ENCODE assay signal across 8 cellular contexts in genomic region chr12:42145197-42145549, GRCh38. TPM values are rescaled to one million over a fixed set of nuclear protein-coding genes. Genes with fewer than 3 reads are reported as not detected.
DNase-seq lines count a peak whose midpoint lies in the region; ATAC-seq and TF ChIP-seq lines count a peak whose summit lies in the region.

No MANE protein-coding gene starts in this region.

- H3K4me1 ChIP-seq in Panc1 (ENCODE audit: control insufficient read depth, insufficient read depth, low read length) (peaks cover 28% of the 10 kb centered on the region), esophagus (ENCODE audit: control insufficient read depth in 2 of 2, insufficient read depth in 2 of 2, low read length in 1 of 2) (peaks cover 0 to 4% of the 10 kb centered on the region in 2 donors), ovary (ENCODE audit: insufficient read depth) (peaks cover 2% of the 10 kb centered on the region)

- H3K4me1 Mint-ChIP-seq in activated naive CD4-positive, alpha-beta T cell treated with anti-CD3 and anti-CD28 coated beads, Interleukin-2, amount 10 ng/mL, durations not matched to agents 7 days and 5 days: peaks cover 38% of the 10 kb centered on the region

- intact Hi-C loops in Panc1 (cut with micrococcal nuclease; ENCODE audit: unreplicated experiment): loop anchor here (5.0 to 10.0 kb wide), 2 partner anchors 90 to 187 kb away; partner anchors contain the start of gene YAF2
- intact Hi-C loops in ovary (cut with DNase I): loop anchor here in 1 of 4 donors (10.0 kb wide), 1 partner anchor 440 kb away; the partner anchor contains the start of gene PRICKLE1

- H3K36me3 ChIP-seq in Panc1 (ENCODE audit: control insufficient read depth, insufficient read depth, low read length) (no peaks in the 10 kb centered on the region; the same call in 1 of the 2 replicates), esophagus (ENCODE audit: control insufficient read depth in 2 of 2, insufficient read depth in 2 of 2, low read length in 1 of 2) (no peaks in the 10 kb centered on the region), ovary (no peaks in the 10 kb centered on the region)

- no peaks in the 10 kb centered on the region for H3K9me3 Mint-ChIP-seq in activated naive CD4-positive, alpha-beta T cell treated with anti-CD3 and anti-CD28 coated beads, Interleukin-2, amount 10 ng/mL, durations not matched to agents 7 days and 5 days

- no peak for TF ChIP-seq EP300 in ovary (IDR thresholded peaks at IDR 0.05)

- peaks cover 3% of the 10 kb centered on the region for H3K27me3 Mint-ChIP-seq in activated naive CD4-positive, alpha-beta T cell treated with anti-CD3 and anti-CD28 coated beads, Interleukin-2, amount 10 ng/mL, durations not matched to agents 7 days and 5 days

- H3K4me3 ChIP-seq in Panc1 (ENCODE audit: low read depth in 2 of 2, low read length in 2 of 2) (peak overlapping the region; percentile 70 to 88), esophagus (ENCODE audit: low read depth in 1 of 2, low read length in 2 of 2) (peak overlapping the region; percentile 83 to 93), ovary (peak overlapping the region; percentile 64)

- no peak for TF ChIP-seq POLR2A in ovary (IDR thresholded peaks at IDR 0.05)

- CTCF ChIA-PET in activated naive CD4-positive, alpha-beta T cell treated with anti-CD3 and anti-CD28 coated beads, Interleukin-2, amount 10 ng/mL, durations not matched to agents 7 days and 5 days (lab: Charles Lee): interaction anchor here (0.6 to 1.0 kb wide), 2 partner anchors 89 to 187 kb away, joined by 3 to 4 read pairs; no protein-coding TSS in a partner anchor
- CTCF ChIA-PET in Panc1 (lab: Charles Lee): interaction anchor here (0.6 to 0.7 kb wide), 2 partner anchors 54 to 187 kb away, joined by 3 to 4 read pairs; no protein-coding TSS in a partner anchor

- H3K9me3 ChIP-seq in Panc1 (ENCODE audit: control insufficient read depth, insufficient read depth, low read depth, low read length) (no peaks in the 10 kb centered on the region), esophagus (ENCODE audit: control insufficient read depth in 2 of 2, insufficient read depth in 1 of 2, low read depth in 1 of 2, low read length in 1 of 2) (no peaks in the 10 kb centered on the region), ovary (no peaks in the 10 kb centered on the region)

- peak overlapping the region; percentile 60 for H3K27ac Mint-ChIP-seq in activated naive CD4-positive, alpha-beta T cell treated with anti-CD3 and anti-CD28 coated beads, Interleukin-2, amount 10 ng/mL, durations not matched to agents 7 days and 5 days

- H3K4me3 Mint-ChIP-seq in activated naive CD4-positive, alpha-beta T cell treated with anti-CD3 and anti-CD28 coated beads, Interleukin-2, amount 10 ng/mL, durations not matched to agents 7 days and 5 days: peak overlapping the region; percentile 76

- 9 to 13% methylated on average over 8 of the region's 8 CpGs for WGBS in esophagus, 2 donors
- 2 to 15% (median 5%) methylated on average over 8 of the region's 8 CpGs for WGBS in ovary, 3 donors

- no TSS peak for BruUV-seq in Panc1 (replicated peaks; lab: Mats Ljungman, UMichigan)

- H3K36me3 Mint-ChIP-seq in activated naive CD4-positive, alpha-beta T cell treated with anti-CD3 and anti-CD28 coated beads, Interleukin-2, amount 10 ng/mL, durations not matched to agents 7 days and 5 days: peaks cover 4% of the 10 kb centered on the region

- ATAC-seq in Panc1: no peak; the same call in 1 of the 2 replicates

- in situ Hi-C loops in Panc1 (cut with HindIII; ENCODE audit: low pct_unique_long_range_greater_than_20kb, low sequenced_read_pairs): no loop called here

- H3K27me3 ChIP-seq in Panc1 (ENCODE audit: control insufficient read depth, insufficient read depth, low read length) (no peaks in the 10 kb centered on the region), esophagus (ENCODE audit: control insufficient read depth in 1 of 2, insufficient read depth in 2 of 2, low read length in 2 of 2) (no peaks in the 10 kb centered on the region), ovary (no peaks in the 10 kb centered on the region)

- TF ChIP-seq CTCF in Panc1 (IDR thresholded peaks at IDR 0.05): no peak
- no peak for TF ChIP-seq CTCF in ovary (IDR thresholded peaks at IDR 0.05)

- H3K27ac ChIP-seq in Panc1 (ENCODE audit: low read length) (peak overlapping the region; percentile 94), esophagus (ENCODE audit: low read depth in 2 of 2, low read length in 1 of 2) (peak overlapping the region; percentile 94 to 97), ovary (peak overlapping the region; percentile 80 to 84)

- POLR2A ChIA-PET in Panc1 (lab: Charles Lee): no interaction called here

- DNase-seq in activated naive CD4-positive, alpha-beta T cell treated with anti-CD3 and anti-CD28 coated beads, Interleukin-2, amount 10 ng/mL, durations not matched to agents 7 days and 5 days: peak; percentile 22
- DNase-seq in activated naive CD4-positive, alpha-beta T cell (lab: John Stamatoyannopoulos, UW): no peak
- no peak for DNase-seq in Panc1 (ENCODE audit: low read depth, low spot score)
- DNase-seq in ovary: no peak
- no peak for DNase-seq in DMS 273 (lab: John Stamatoyannopoulos, UW; ENCODE audit: unreplicated experiment)
- no peak for DNase-seq in DMS 273 treated with DMSO at 0.1 percent for 48 hours (lab: John Stamatoyannopoulos, UW)
- DNase-seq in T-helper 9 cell: no peak

RNA-seq across cellular contexts. Expression of gene GXYLT1, which starts 0.5 kb away (rescaled TPM):
- total RNA-seq in Panc1 (2021; ENCODE audit: unreplicated experiment) (17.4 TPM), ovary (10 to 100 TPM in 6 of 7 donors, 1 to 10 TPM in 1; 9.8 to 15.4 (median 12.7) TPM)
- polyA plus RNA-seq in Panc1 (2012; ENCODE audit: insufficient read length): 6.5 TPM
- polyA plus RNA-seq in esophagus (1 to 10 TPM; 1.3 to 1.4 TPM), ovary (1 to 10 TPM; 3.8 to 9.1 TPM)
